8 cellular contexts compared by ENCODE assay signal in the genomic region with DNA sequence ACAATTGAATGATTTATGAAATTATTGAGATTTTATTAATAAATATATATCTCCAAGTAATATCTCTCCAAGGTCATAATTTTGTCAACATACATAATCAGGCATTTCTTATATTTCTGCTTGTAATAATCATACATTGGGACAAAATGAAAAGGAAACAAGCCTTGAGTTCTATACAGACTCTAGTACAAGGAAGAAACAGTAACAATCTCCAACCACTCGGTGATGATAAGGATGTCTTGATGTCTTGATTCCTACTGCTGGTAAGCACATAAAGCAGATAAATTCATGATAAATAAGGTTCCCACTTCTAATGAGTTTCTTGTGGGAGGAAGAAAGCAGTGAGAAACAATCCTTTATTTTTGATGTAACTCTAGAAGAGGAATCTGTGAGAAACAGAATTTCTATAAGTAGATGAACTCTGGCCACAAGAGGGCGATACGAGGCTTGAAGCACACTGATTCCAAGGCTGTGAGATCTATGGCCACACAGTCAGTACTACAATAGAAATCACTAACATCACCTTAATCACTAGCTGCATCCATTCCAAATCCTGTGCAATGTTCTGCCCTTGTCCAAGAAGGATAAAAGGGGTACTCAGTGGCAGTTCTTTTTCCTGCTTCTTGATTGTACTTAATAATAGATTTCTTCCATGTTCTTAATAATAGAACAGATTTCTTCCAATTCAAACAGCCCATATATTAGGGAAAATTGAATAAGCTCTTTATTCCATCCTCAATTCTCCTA. TPM values are rescaled to one million over a fixed set of nuclear protein-coding genes. Genes with fewer than 3 reads are reported as not detected.
DNase-seq lines count a peak whose midpoint lies in the region; ATAC-seq and TF ChIP-seq lines count a peak whose summit lies in the region.

No MANE protein-coding gene starts in this region.

- peak; percentile 50 for ATAC-seq in GM19463 (IDR thresholded peaks at IDR 0.05; ENCODE audit: unreplicated experiment)

- DNase-seq in AG09319 (ENCODE audit: extremely low read depth, low read depth), result peak; percentile 60
- DNase-seq in NAMALWA (ENCODE audit: low spot score), result peak; percentile 84
- DNase-seq in SJSA1 (ENCODE audit: low read depth in 1 of 2, low spot score in 2 of 2), result peak; percentile 55 to 66
- DNase-seq in activated gamma-delta T cell treated with anti-CD3 and anti-CD28 coated beads, Interleukin-2, amount 50 U/mL, for 16 hours (ENCODE audit: low read depth), result peak; percentile 60
- peak; percentile 45 for DNase-seq in germinal center (ENCODE audit: low spot score)
- DNase-seq in ovary, result peak; percentile 62 to 84 (median 70)
- peak; percentile 79 for DNase-seq in transverse colon

- H3K36me3 ChIP-seq in SJSA1, result no peaks in the 10 kb centered on the region
- no peaks in the 10 kb centered on the region for H3K36me3 ChIP-seq in ovary
- no peaks in the 10 kb centered on the region for H3K36me3 ChIP-seq in transverse colon

- H3K4me3 ChIP-seq in SJSA1 (no peak overlapping the region), ovary (no peak overlapping the region), transverse colon (no peak overlapping the region)

- peak; percentile 75 for TF ChIP-seq CTCF in AG09319 (IDR thresholded peaks at IDR 0.05; ENCODE audit: low read depth, low read length)
- TF ChIP-seq CTCF in ovary (IDR thresholded peaks at IDR 0.05), result peak; percentile 49 to 71 (median 61)
- TF ChIP-seq CTCF in transverse colon (IDR thresholded peaks at IDR 0.05), result peak; percentile 54 to 74 (median 72)

- no peaks in the 10 kb centered on the region for H3K27me3 ChIP-seq in SJSA1 (replicated peaks)
- H3K27me3 ChIP-seq in ovary, result no peaks in the 10 kb centered on the region
- no peaks in the 10 kb centered on the region for H3K27me3 ChIP-seq in transverse colon

- in situ Hi-C loops in transverse colon (cut with MboI; ENCODE audit: low pct_ligation_motif_present in 1 of 4, low pct_unique_long_range_greater_than_20kb in 1 of 4, low sequenced_read_pairs in 3 of 4), result loop anchor here in 2 of 4 donors (10.0 to 25.0 kb wide), 3 partner anchors 112 to 504 kb away; a partner anchor contains a TSS

- 7 to 12% (median 7%) methylated on average over 3 of the region's 3 CpGs for WGBS in ovary, 3 donors
- WGBS in transverse colon (ENCODE audit: low coverage in 1 of 2), 2 donors, result 22 to 57% methylated on average over 1 to 3 of the region's 3 CpGs

- H3K27ac ChIP-seq in SJSA1, result no peak overlapping the region
- H3K27ac ChIP-seq in ovary, result no peak overlapping the region
- no peak overlapping the region for H3K27ac ChIP-seq in transverse colon

- TF ChIP-seq EP300 in ovary (IDR thresholded peaks at IDR 0.05) (no peak), transverse colon (IDR thresholded peaks at IDR 0.05; ENCODE audit: low read depth) (no peak)

- intact Hi-C loops in ovary (cut with DNase I) (loop anchor here in 3 of 4 donors (2.0 to 10.0 kb wide), 4 partner anchors 112 to 282 kb away; a partner anchor contains a TSS), transverse colon (cut with DNase I; ENCODE audit: low total_unique reads) (loop anchor here (10.0 kb wide), 2 partner anchors 122 to 282 kb away; no protein-coding TSS in a partner anchor)

- TF ChIP-seq POLR2A in ovary (IDR thresholded peaks at IDR 0.05) (no peak), transverse colon (IDR thresholded peaks at IDR 0.05) (no peak)

- H3K9me3 ChIP-seq in SJSA1 (replicated peaks), result no peaks in the 10 kb centered on the region
- no peaks in the 10 kb centered on the region for H3K9me3 ChIP-seq in ovary
- H3K9me3 ChIP-seq in transverse colon, result no peaks in the 10 kb centered on the region

- H3K4me1 ChIP-seq in SJSA1 (replicated peaks) (no peaks in the 10 kb centered on the region), ovary (ENCODE audit: insufficient read depth) (no peaks in the 10 kb centered on the region), transverse colon (no peaks in the 10 kb centered on the region)

RNA-seq across cellular contexts. Expression of a gene that starts 41.4 kb away (rescaled TPM):
- 2.6 and 7.4 TPM in 2 replicates for total RNA-seq in SJSA1 (2014; rRNA removed; shearing (Covaris generic))
- total RNA-seq in ovary, result 1 to 10 TPM; 4.9 to 9.3 (median 6.8) TPM
- 1 to 10 TPM; 1.2 to 8.6 TPM for polyA plus RNA-seq in ovary
- total RNA-seq in transverse colon, result 10 to 100 TPM in 2 of 4 donors, 1 to 10 TPM in 2; 7.0 to 10.5 (median 8.7) TPM
